In the genomic region with DNA sequence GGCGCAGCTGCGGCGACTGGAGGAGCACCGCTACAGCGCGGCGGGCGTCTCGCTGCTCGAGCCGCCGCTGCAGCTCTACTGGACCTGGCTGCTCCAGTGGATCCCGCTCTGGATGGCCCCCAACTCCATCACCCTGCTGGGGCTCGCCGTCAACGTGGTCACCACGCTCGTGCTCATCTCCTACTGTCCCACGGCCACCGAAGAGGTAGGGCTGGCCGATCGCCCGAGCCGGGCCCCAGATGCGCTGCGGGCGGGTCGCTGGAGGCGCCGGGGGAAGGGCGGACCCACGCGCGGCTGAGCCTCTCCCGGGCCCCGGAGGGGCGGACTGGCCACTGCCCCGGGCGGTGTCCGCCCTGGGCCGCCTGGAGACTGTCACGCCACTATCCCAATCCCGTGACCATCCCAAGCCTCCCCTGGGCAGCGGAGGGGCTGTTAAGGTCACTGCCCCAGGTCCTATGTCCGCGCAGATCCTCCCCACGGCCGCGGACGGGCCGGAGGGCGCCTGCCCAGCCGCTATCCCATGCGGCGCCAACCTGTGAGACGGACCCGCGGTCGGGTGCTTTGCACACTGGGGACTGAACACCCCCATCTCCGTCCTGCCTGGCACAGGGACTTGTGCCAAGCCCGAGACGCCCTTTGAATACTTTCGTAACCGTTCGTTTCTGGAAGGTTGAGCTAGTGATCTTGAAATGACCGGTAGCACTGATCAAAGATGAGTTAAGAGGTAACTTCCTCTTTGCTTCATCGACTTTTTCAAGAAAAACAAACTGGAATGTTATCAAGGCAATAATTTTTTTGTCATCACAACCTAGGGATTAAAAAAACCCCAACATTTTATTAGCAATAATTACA, we compare ENCODE assay signal across 8 cellular contexts. TPM values are rescaled to one million over a fixed set of nuclear protein-coding genes. Genes with fewer than 3 reads are reported as not detected.
DNase-seq lines count a peak whose midpoint lies in the region; ATAC-seq lines count a peak whose summit lies in the region.

No MANE protein-coding gene starts in this region.

- H3K36me3 Mint-ChIP-seq in T-helper 2 cell treated with Interferon-gamma antibody and Interleukin-4, amounts not matched to agents 5 μg/mL and 100 μg/mL, for 36 hours (ENCODE audit: low read depth): no peaks in the 10 kb centered on the region

- intact Hi-C loops in left colon (cut with DNase I, micrococcal nuclease): no loop called here

- H3K27ac Mint-ChIP-seq in T-helper 2 cell treated with Interferon-gamma antibody and Interleukin-4, amounts not matched to agents 5 μg/mL and 100 μg/mL, for 36 hours: peak overlapping the region; percentile 81

- peak overlapping the region; percentile 87 for H3K4me3 Mint-ChIP-seq in T-helper 2 cell treated with Interferon-gamma antibody and Interleukin-4, amounts not matched to agents 5 μg/mL and 100 μg/mL, for 36 hours

- ATAC-seq in GM21526 (IDR thresholded peaks at IDR 0.05; ENCODE audit: low FRiP score, unreplicated experiment) (peak; percentile 35), left colon (peak; percentile 63)

- peaks cover 8% of the 10 kb centered on the region for H3K27me3 Mint-ChIP-seq in T-helper 2 cell treated with Interferon-gamma antibody and Interleukin-4, amounts not matched to agents 5 μg/mL and 100 μg/mL, for 36 hours (ENCODE audit: low read depth)

- H3K4me1 Mint-ChIP-seq in T-helper 2 cell treated with Interferon-gamma antibody and Interleukin-4, amounts not matched to agents 5 μg/mL and 100 μg/mL, for 36 hours (ENCODE audit: low read depth): peaks cover 24% of the 10 kb centered on the region

- DNase-seq in NCI-H1092 treated with DMSO at 0.1 percent for 48 hours (lab: John Stamatoyannopoulos, UW): peak; percentile 51
- DNase-seq in NCI-H1092 (lab: John Stamatoyannopoulos, UW): no peak
- peak; percentile 46 for DNase-seq in HT-29 (ENCODE audit: low spot score)
- peak; percentile 13 for DNase-seq in T-helper 2 cell treated with Interferon-gamma antibody and Interleukin-4, amounts not matched to agents 5 μg/mL and 100 μg/mL, for 36 hours (ENCODE audit: low spot score)
- peak; percentile 33 for DNase-seq in cortex of kidney (lab: John Stamatoyannopoulos, UW)
- DNase-seq in left colon: peak; percentile 61 to 65
- DNase-seq in stimulated activated CD4-positive, alpha-beta T cell treated with anti-CD3 and anti-CD28 coated beads, Interleukin-1b, Interleukin-23, amount 100 ng/mL, for 48 hours: peak; percentile 2

- no peaks in the 10 kb centered on the region for H3K9me3 Mint-ChIP-seq in T-helper 2 cell treated with Interferon-gamma antibody and Interleukin-4, amounts not matched to agents 5 μg/mL and 100 μg/mL, for 36 hours

RNA-seq across cellular contexts. Expression of a gene that starts 0.7 kb away (rescaled TPM):
- 28.4 and 74.1 TPM in 2 replicates for total RNA-seq in HT-29 (2014; rRNA removed; shearing (Covaris generic))
- 100 to 1,000 TPM in 1 of 2 donors, 10 to 100 TPM in 1; 92.5 to 104 TPM for total RNA-seq in left colon

RNA-seq across cellular contexts. Expression of a gene that starts 41.1 kb away (rescaled TPM):
- not detected in 2 replicates for total RNA-seq in HT-29 (2014; rRNA removed; shearing (Covaris generic))
- total RNA-seq in left colon: under 1 TPM; 0.15 to 0.20 TPM
